Comparison of ENCODE assay signal across 8 cellular contexts in the genomic region with DNA sequence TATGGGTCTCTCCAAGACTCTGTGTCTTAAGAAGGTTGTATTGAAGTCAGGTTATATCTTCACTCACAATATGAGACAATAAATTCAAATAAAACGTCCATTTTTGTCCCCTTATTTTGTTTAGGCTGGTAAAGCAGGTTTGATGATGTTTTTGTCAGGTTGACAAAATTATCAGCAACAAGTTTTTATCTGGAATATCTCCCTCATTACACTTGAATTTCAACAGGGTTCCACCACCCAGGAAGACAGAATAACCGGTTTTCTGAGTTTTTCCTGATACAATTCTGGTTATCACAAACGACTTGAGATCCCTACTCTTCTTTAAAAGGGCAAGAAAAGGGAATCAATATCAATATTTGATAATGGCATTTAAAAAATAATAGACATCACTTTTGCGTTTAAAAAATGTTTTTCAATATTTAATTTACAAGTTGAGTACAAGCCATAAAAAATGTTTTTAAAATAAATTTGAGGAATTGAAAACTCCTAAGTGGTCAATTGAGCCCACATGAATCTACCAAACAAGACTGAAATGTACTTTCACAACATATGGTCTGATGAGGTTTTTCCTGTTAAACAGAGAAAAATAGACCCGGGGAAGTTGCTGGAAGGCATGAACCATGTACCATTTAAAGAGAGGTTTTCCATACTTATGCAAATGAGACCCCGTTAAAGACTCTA. TPM values are rescaled to one million over a fixed set of nuclear protein-coding genes. Genes with fewer than 3 reads are reported as not detected.
DNase-seq lines count a peak whose midpoint lies in the region; ATAC-seq, FAIRE-seq and TF ChIP-seq lines count a peak whose summit lies in the region.

No MANE protein-coding gene starts in this region.

- H3K4me1 ChIP-seq in left ventricle myocardium inferior: peaks cover 53% of the 10 kb centered on the region

- H3K27ac Mint-ChIP-seq in mesothelial cell of epicardium: peak overlapping the region; percentile 92

- no peaks in the 10 kb centered on the region for H3K27me3 ChIP-seq in left ventricle myocardium inferior (ENCODE audit: low read depth)

- peaks cover 37% of the 10 kb centered on the region for H3K4me1 Mint-ChIP-seq in mesothelial cell of epicardium

- TF ChIP-seq CTCF in left ventricle myocardium inferior (IDR thresholded peaks at IDR 0.05; ENCODE audit: borderline replicate concordance) (no peak), mesothelial cell of epicardium (IDR thresholded peaks at IDR 0.05; ENCODE audit: unreplicated experiment) (no peak), D721Med (IDR thresholded peaks at IDR 0.05; ENCODE audit: insufficient read depth, missing control alignments) (no peak)

- no peak for FAIRE-seq in D721Med (lab: Jason Lieb, UNC)

- no peak for ATAC-seq in left cardiac atrium
- no peak for ATAC-seq in GM19035 (IDR thresholded peaks at IDR 0.05; ENCODE audit: unreplicated experiment)

- H3K27me3 Mint-ChIP-seq in mesothelial cell of epicardium (ENCODE audit: low read depth): peaks cover 4% of the 10 kb centered on the region

- peaks cover 14% of the 10 kb centered on the region for H3K36me3 ChIP-seq in left ventricle myocardium inferior

- H3K9me3 ChIP-seq in left ventricle myocardium inferior (replicated peaks): no peaks in the 10 kb centered on the region

- intact Hi-C loops in left ventricle myocardium inferior (cut with micrococcal nuclease) (no loop called here), left cardiac atrium (cut with DNase I) (loop anchor here in 1 of 2 donors (10.0 kb wide), 1 partner anchor 58 kb away; no protein-coding TSS in a partner anchor)

- H3K27ac ChIP-seq in left ventricle myocardium inferior (replicated peaks) (peak overlapping the region; percentile 91), angular gyrus (ENCODE audit: low read depth, low read length) (peak overlapping the region; percentile 29)

- peak overlapping the region; percentile 61 for H3K4me3 Mint-ChIP-seq in mesothelial cell of epicardium

- H3K36me3 Mint-ChIP-seq in mesothelial cell of epicardium: no peaks in the 10 kb centered on the region

- H3K4me3 ChIP-seq in left ventricle myocardium inferior: no peak overlapping the region

- H3K9me3 Mint-ChIP-seq in mesothelial cell of epicardium: no peaks in the 10 kb centered on the region

- DNase-seq in left ventricle myocardium inferior (no peak), left cardiac atrium (no peak), mesothelial cell of epicardium (ENCODE audit: low spot score in 2 of 2, unreplicated experiment in 2 of 2) (no peak), D721Med (ENCODE audit: insufficient read length, low spot score) (no peak), kidney glomerular epithelial cell (lab: John Stamatoyannopoulos, UW) (no peak)
- DNase-seq in stimulated activated CD4-positive, alpha-beta T cell treated with anti-CD3 and anti-CD28 coated beads, Interleukin-4, amount 100 ng/mL, for 24 hours: no peak

RNA-seq across cellular contexts. Expression of gene ATP6V0A1, which starts 1.4 kb away (rescaled TPM):
- total RNA-seq in left ventricle myocardium inferior: 25.6 TPM
- 10 to 100 TPM; 40.3 to 55.4 TPM for total RNA-seq in left cardiac atrium
- 60.4 to 65.6 TPM (median 65.6 TPM) in 3 replicates for total RNA-seq in mesothelial cell of epicardium

RNA-seq across cellular contexts. Expression of gene CAVIN1, which starts 34.2 kb away (rescaled TPM):
- total RNA-seq in left ventricle myocardium inferior: 205 TPM
- total RNA-seq in left cardiac atrium: 100 to 1,000 TPM; 258 to 297 TPM
- total RNA-seq in mesothelial cell of epicardium: 53.3 to 54.3 TPM (median 53.9 TPM) in 3 replicates
